Comparison of ENCODE assay signal across 9 cellular contexts in the genomic region with DNA sequence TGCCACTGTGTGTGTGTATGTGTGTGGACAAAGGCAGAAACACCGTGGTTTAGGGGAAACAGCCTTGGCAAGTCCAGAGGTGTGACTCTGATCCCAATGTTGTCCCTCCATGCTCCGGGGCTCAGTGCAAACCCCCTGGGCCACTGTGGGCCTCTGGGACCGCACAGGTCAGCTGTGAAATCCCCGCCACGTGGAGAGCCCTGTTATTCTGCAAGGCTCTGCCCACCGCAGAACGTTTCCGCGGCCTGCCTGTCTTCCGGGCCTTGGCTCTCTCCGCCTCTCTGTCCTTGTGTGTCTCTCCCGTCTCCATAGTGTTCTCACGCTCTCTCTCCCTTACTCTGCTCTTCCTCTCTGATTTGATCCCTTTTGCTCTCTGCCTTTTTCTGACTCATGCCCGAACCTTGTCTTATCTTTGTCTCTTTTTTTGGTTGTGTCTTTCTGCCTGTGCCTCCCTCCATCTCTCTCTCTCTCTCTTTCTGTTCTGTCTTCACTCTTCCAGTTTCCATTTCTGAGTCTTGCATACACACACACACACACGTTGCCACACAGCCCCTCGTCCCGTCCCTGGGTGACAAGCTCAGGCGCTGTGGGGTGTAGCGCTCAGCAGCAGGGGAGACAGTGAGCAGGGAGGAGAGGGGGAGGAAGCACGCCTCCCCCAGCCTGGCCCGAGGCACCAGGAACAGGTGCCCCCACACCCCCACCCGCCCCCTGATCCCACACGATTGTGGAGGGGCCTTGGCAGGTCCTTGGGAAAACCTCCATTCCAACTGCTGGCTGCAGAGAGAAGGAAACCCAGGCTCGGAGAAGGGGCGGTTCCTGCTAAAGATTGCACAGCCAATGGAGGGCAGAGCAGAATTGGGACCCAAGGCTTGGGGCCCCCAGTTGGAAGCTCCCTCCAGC. TPM values are rescaled to one million over a fixed set of nuclear protein-coding genes. Genes with fewer than 3 reads are reported as not detected.
DNase-seq lines count a peak whose midpoint lies in the region; ATAC-seq and TF ChIP-seq lines count a peak whose summit lies in the region.
"Had no signal": no experiment of that assay in that cellular context is flagged by ENCODE, and none has a peak within 500 bp of the region (broad histone marks: within the 10 kb centered on the region; RNA-seq: fewer than 3 reads in every experiment).

No MANE protein-coding gene starts in this region.

- H3K27me3 Mint-ChIP-seq in memory B cell, result peaks cover 35% of the 10 kb centered on the region

- no peak overlapping the region for H3K27ac Mint-ChIP-seq in memory B cell

- H3K4me1 ChIP-seq in BLaER1 (peaks cover 71% of the 10 kb centered on the region), uterus (no peaks in the 10 kb centered on the region)

- intact Hi-C loops in uterus (cut with DNase I; ENCODE audit: low total_unique reads), result no loop called here

- H3K4me3 Mint-ChIP-seq in memory B cell, result peak overlapping the region; percentile 3

- H3K4me1 Mint-ChIP-seq in memory B cell, result peaks cover 17% of the 10 kb centered on the region

- peak overlapping the region; percentile 96 for H3K4me2 ChIP-seq in BLaER1

- H3K36me3 ChIP-seq in BLaER1, result no peaks in the 10 kb centered on the region
- no peaks in the 10 kb centered on the region for H3K36me3 ChIP-seq in uterus

- peaks cover 6% of the 10 kb centered on the region for H3K36me3 Mint-ChIP-seq in memory B cell

- H4K20me1 ChIP-seq in BLaER1, result no peaks in the 10 kb centered on the region

- H3K9me3 ChIP-seq in BLaER1 (no peaks in the 10 kb centered on the region), uterus (no peaks in the 10 kb centered on the region)

- ATAC-seq in memory B cell (ENCODE audit: low read depth) (peak; percentile 38), GM19324 (IDR thresholded peaks at IDR 0.05; ENCODE audit: low FRiP score, unreplicated experiment) (no peak)

- H3K4me3 ChIP-seq in BLaER1 (peak overlapping the region; percentile 17; the same call in 1 of the 2 replicates), uterus (no peak overlapping the region)

- DNase-seq in HT1080 (ENCODE audit: low read depth) (peak; percentile 29), amygdala (lab: John Stamatoyannopoulos, UW) (peak in 34 of 56 donors; percentile 19 to 72 (median 52)), memory B cell (ENCODE audit: low spot score in 2 of 2) (no peak), uterus (no peak), NCI-H1694 (lab: John Stamatoyannopoulos, UW) (no peak), NCI-H1105 treated with DMSO at 0.1 percent for 48 hours (lab: John Stamatoyannopoulos, UW) (no peak)
- DNase-seq: NCI-H82 had no signal

- H3K27ac ChIP-seq in BLaER1 (peak overlapping the region; percentile 84), uterus (peak overlapping the region in 1 of 2 donors; percentile 60)

- H3K9me3 Mint-ChIP-seq in memory B cell, result peaks cover 10% of the 10 kb centered on the region

- H3K27me3 ChIP-seq in BLaER1, result peaks cover 22% of the 10 kb centered on the region
- peaks cover 3 to 22% of the 10 kb centered on the region in 2 donors for H3K27me3 ChIP-seq in uterus

- no peak for TF ChIP-seq POLR2A in uterus (IDR thresholded peaks at IDR 0.05)

- no peak for TF ChIP-seq CTCF in uterus (IDR thresholded peaks at IDR 0.05)

- peak overlapping the region; percentile 63 for H3K9ac ChIP-seq in BLaER1

RNA-seq across cellular contexts. Expression of a gene that starts 3.0 kb away (rescaled TPM):
- not detected in 2 replicates for total RNA-seq in HT1080 (2014; rRNA removed; shearing (Covaris generic))
- polyA plus RNA-seq in HT1080 (2015; cell fraction: cytosol; rRNA removed), result not detected in 2 replicates
- polyA plus RNA-seq in HT1080 (2015; cell fraction: nucleus; rRNA removed), result not detected in 2 replicates
- total RNA-seq in uterus, result 10 to 100 TPM in 1 of 4 donors, 1 to 10 TPM in 1, not detected in 2; 1.9 to 10.2 TPM

RNA-seq across cellular contexts. Expression of a gene that starts 30.7 kb away (rescaled TPM):
- total RNA-seq in HT1080 (2014; rRNA removed; shearing (Covaris generic)), result 13.9 and 20.3 TPM in 2 replicates
- 18.3 and 22.0 TPM in 2 replicates for polyA plus RNA-seq in HT1080 (2015; cell fraction: cytosol; rRNA removed)
- 366 and 486 TPM in 2 replicates for polyA plus RNA-seq in HT1080 (2015; cell fraction: nucleus; rRNA removed)
- total RNA-seq in uterus, result 100 to 1,000 TPM in 2 of 4 donors, 10 to 100 TPM in 2; 58.1 to 275 (median 91.4) TPM

RNA-seq across cellular contexts. Expression of a gene that starts 45.3 kb away (rescaled TPM):
- 5.4 and 6.5 TPM in 2 replicates for total RNA-seq in HT1080 (2014; rRNA removed; shearing (Covaris generic))
- polyA plus RNA-seq in HT1080 (2015; cell fraction: cytosol; rRNA removed), result 3.7 and 6.0 TPM in 2 replicates
- 3.9 and 6.1 TPM in 2 replicates for polyA plus RNA-seq in HT1080 (2015; cell fraction: nucleus; rRNA removed)
- total RNA-seq in uterus, result 1 to 10 TPM in 3 of 4 donors, not detected in 1; 3.7 to 7.1 (median 3.8) TPM

RNA-seq across cellular contexts. Expression of a gene that starts 53.5 kb away (rescaled TPM):
- total RNA-seq in HT1080 (2014; rRNA removed; shearing (Covaris generic)), result not detected in 2 replicates
- not detected in 2 replicates for polyA plus RNA-seq in HT1080 (2015; cell fraction: cytosol; rRNA removed)
- not detected in 2 replicates for polyA plus RNA-seq in HT1080 (2015; cell fraction: nucleus; rRNA removed)
- total RNA-seq in uterus, result 10 to 100 TPM in 2 of 4 donors, 1 to 10 TPM in 2; 1.0 to 64.7 (median 9.5) TPM

RNA-seq across cellular contexts. Expression of a gene that starts 54.8 kb away (rescaled TPM):
- 1.7 and 1.8 TPM in 2 replicates for total RNA-seq in HT1080 (2014; rRNA removed; shearing (Covaris generic))
- polyA plus RNA-seq in HT1080 (2015; cell fraction: cytosol; rRNA removed), result 0.76 and 0.90 TPM in 2 replicates
- polyA plus RNA-seq in HT1080 (2015; cell fraction: nucleus; rRNA removed), result 0.34 and 0.65 TPM in 2 replicates
- total RNA-seq in uterus, result 10 to 100 TPM in 2 of 4 donors, 1 to 10 TPM in 2; 1.8 to 39.8 (median 16.1) TPM

Comparison
In these comparisons a context has a peak if more than half of its experiments do, and no peak if none do; other contexts are left out.
1. DNase-seq: peak in HT1080 (single experiment) and amygdala (34 of 56); none in memory B cell (0 of 2), uterus (0 of 2), NCI-H1694 (single experiment) and NCI-H1105 treated with DMSO at 0.1 percent for 48 hours (single experiment).